8 cellular contexts compared by ENCODE assay signal in the genomic region with DNA sequence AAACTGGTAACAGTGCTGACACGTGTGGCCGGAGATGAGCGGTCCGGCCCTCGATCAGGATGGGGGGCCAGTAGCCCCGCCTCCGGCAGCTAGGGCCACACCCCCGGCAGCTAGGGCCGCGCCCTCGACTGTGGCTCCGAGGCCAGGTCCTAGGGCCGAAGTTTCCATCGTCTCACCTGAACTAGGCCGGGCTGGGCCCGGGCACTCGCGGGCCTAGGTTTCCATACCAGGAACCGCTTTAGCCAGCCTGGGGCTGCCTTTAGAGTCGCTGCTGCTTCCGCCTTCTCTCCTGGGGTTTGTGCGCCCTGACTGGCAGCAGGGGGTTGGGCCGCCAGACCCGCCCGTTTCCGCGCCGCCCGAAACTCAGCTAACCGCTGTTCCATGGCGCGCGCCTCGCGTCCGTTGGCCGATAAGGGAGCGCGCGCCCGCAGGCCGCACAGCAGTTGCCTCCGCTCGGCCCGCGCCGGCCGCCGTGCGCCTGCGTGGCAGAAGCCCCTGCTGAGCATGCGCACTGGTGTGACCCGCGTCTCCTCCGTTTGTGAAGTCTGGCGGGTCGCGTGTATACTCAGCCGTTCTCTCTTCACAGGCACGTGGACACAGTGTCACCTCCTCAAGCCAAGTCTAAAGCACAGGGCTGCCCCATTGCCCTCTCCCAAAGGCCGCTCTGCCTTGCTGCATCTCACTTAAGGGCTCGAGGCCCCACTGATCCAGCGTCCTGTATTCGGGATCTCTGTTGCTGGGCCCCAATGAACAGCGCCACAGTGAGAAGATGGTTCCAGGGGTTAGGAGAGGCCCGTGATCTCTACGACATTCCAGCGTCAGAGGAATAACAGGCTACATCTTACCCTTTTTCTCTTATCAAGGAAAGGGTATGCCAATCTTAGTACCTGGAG. TPM values are rescaled to one million over a fixed set of nuclear protein-coding genes. Genes with fewer than 3 reads are reported as not detected.
DNase-seq lines count a peak whose midpoint lies in the region; ATAC-seq and TF ChIP-seq lines count a peak whose summit lies in the region.

A gene with protein sequence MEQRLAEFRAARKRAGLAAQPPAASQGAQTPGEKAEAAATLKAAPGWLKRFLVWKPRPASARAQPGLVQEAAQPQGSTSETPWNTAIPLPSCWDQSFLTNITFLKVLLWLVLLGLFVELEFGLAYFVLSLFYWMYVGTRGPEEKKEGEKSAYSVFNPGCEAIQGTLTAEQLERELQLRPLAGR (minus strand): TSS at position 480 of the 893 bp plus-strand sequence. CDS start 97 bp downstream, at position 383.

- H3K4me3 Mint-ChIP-seq in activated T-helper 2 cell treated with anti-CD3 and anti-CD28 coated beads, Interferon-gamma antibody, Interleukin-2, Interleukin-4, amounts not matched to agents 10 μg/mL and 5 μg/mL and 100 μg/mL, durations not matched to agents 14 hours and 24 hours and 36 hours (ENCODE audit: low read depth) = peak within 1 kb of the TSS; percentile 93
- peak within 1 kb of the TSS; percentile 92 to 99 (median 97) for H3K4me3 Mint-ChIP-seq in naive thymus-derived CD8-positive, alpha-beta T cell
- H3K4me3 Mint-ChIP-seq in stimulated activated naive B cell treated with anti-CD40 and anti-IgM and Interleukin-4, amounts not matched to agents 10 μg/mL and 1 μg/mL and 100 μg/mL, for 72 hours = peak within 1 kb of the TSS; percentile 91 to 97

- H3K36me3 Mint-ChIP-seq in activated T-helper 2 cell treated with anti-CD3 and anti-CD28 coated beads, Interferon-gamma antibody, Interleukin-2, Interleukin-4, amounts not matched to agents 10 μg/mL and 5 μg/mL and 100 μg/mL, durations not matched to agents 14 hours and 24 hours and 36 hours (ENCODE audit: low read depth) = peaks cover 19% of the 10 kb centered on the region
- peaks cover 0 to 5% (median 4%) of the 10 kb centered on the region in 3 donors for H3K36me3 Mint-ChIP-seq in naive thymus-derived CD8-positive, alpha-beta T cell
- H3K36me3 Mint-ChIP-seq in stimulated activated naive B cell treated with anti-CD40 and anti-IgM and Interleukin-4, amounts not matched to agents 10 μg/mL and 1 μg/mL and 100 μg/mL, for 72 hours = peaks cover 11 to 12% of the 10 kb centered on the region in 2 donors

- POLR2A ChIA-PET in RWPE1 (lab: Yijun Ruan, JAX; ENCODE audit: low non-redundant PET) = no interaction called here
- POLR2A ChIA-PET in naive thymus-derived CD8-positive, alpha-beta T cell (lab: Charles Lee) = no interaction called here

- H3K27ac ChIP-seq in RWPE1 = peak within 1 kb of the TSS; percentile 93

- H3K4me3 ChIP-seq in fibroblast of mammary gland (ENCODE audit: control insufficient read depth, low read depth, low read length) = peak within 1 kb of the TSS; percentile 76

- ATAC-seq in naive thymus-derived CD8-positive, alpha-beta T cell = peak; percentile 78 to 87
- peak; percentile 86 to 88 for ATAC-seq in stimulated activated naive B cell treated with anti-CD40 and anti-IgM and Interleukin-4, amounts not matched to agents 10 μg/mL and 1 μg/mL and 100 μg/mL, for 72 hours (replicated peaks)

- DNase-seq in EH (ENCODE audit: low read depth) (peak; percentile 93), GOT3 (lab: John Stamatoyannopoulos, UW) (peak; percentile 81), LHCN-M2 (ENCODE audit: low read depth) (peak; percentile 88), RWPE1 (ENCODE audit: low spot score) (peak; percentile 92), fibroblast of mammary gland (ENCODE audit: low read depth) (peak; percentile 84)
- peak; percentile 93 for DNase-seq in activated T-helper 2 cell treated with anti-CD3 and anti-CD28 coated beads, Interferon-gamma antibody, Interleukin-2, Interleukin-4, amounts not matched to agents 10 μg/mL and 5 μg/mL and 100 μg/mL, durations not matched to agents 14 hours and 24 hours and 36 hours (ENCODE audit: low spot score)
- DNase-seq in naive thymus-derived CD8-positive, alpha-beta T cell = peak; percentile 84 to 95 (median 90)
- DNase-seq in stimulated activated naive B cell treated with anti-CD40 and anti-IgM and Interleukin-4, amounts not matched to agents 10 μg/mL and 1 μg/mL and 100 μg/mL, for 72 hours = peak; percentile 94

- H3K9me3 Mint-ChIP-seq in activated T-helper 2 cell treated with anti-CD3 and anti-CD28 coated beads, Interferon-gamma antibody, Interleukin-2, Interleukin-4, amounts not matched to agents 10 μg/mL and 5 μg/mL and 100 μg/mL, durations not matched to agents 14 hours and 24 hours and 36 hours = no peaks in the 10 kb centered on the region
- no peaks in the 10 kb centered on the region for H3K9me3 Mint-ChIP-seq in naive thymus-derived CD8-positive, alpha-beta T cell
- no peaks in the 10 kb centered on the region for H3K9me3 Mint-ChIP-seq in stimulated activated naive B cell treated with anti-CD40 and anti-IgM and Interleukin-4, amounts not matched to agents 10 μg/mL and 1 μg/mL and 100 μg/mL, for 72 hours

- intact Hi-C loops in activated T-helper 2 cell treated with anti-CD3 and anti-CD28 coated beads, Interferon-gamma antibody, Interleukin-2, Interleukin-4, amounts not matched to agents 10 μg/mL and 5 μg/mL and 100 μg/mL, durations not matched to agents 14 hours and 24 hours and 36 hours (cut with micrococcal nuclease) = loop anchor here (1.0 to 10.0 kb wide), 7 partner anchors 38 to 1960 kb away; partner anchors contain the start of genes DNAH8, KCNK5, NFYA and OARD1

- H3K27ac Mint-ChIP-seq in activated T-helper 2 cell treated with anti-CD3 and anti-CD28 coated beads, Interferon-gamma antibody, Interleukin-2, Interleukin-4, amounts not matched to agents 10 μg/mL and 5 μg/mL and 100 μg/mL, durations not matched to agents 14 hours and 24 hours and 36 hours = peak within 1 kb of the TSS; percentile 99
- peak within 1 kb of the TSS; percentile 94 to 99 (median 98) for H3K27ac Mint-ChIP-seq in naive thymus-derived CD8-positive, alpha-beta T cell
- H3K27ac Mint-ChIP-seq in stimulated activated naive B cell treated with anti-CD40 and anti-IgM and Interleukin-4, amounts not matched to agents 10 μg/mL and 1 μg/mL and 100 μg/mL, for 72 hours = peak within 1 kb of the TSS; percentile 96

- CTCF ChIA-PET in RWPE1 (lab: Yijun Ruan, JAX) = interaction anchor here (0.5 kb wide), 2 partner anchors 8 to 48 kb away, joined by 3 to 4 read pairs; no protein-coding TSS in a partner anchor

- TF ChIP-seq CTCF in RWPE1 (conservative IDR thresholded peaks at IDR 0.05; ENCODE audit: low read depth) (no peak), fibroblast of mammary gland (conservative IDR thresholded peaks at IDR 0.05; ENCODE audit: control insufficient read depth, insufficient read depth, low read depth, low read length) (no peak)

- no peaks in the 10 kb centered on the region for H3K27me3 Mint-ChIP-seq in activated T-helper 2 cell treated with anti-CD3 and anti-CD28 coated beads, Interferon-gamma antibody, Interleukin-2, Interleukin-4, amounts not matched to agents 10 μg/mL and 5 μg/mL and 100 μg/mL, durations not matched to agents 14 hours and 24 hours and 36 hours (ENCODE audit: low read depth)
- no peaks in the 10 kb centered on the region for H3K27me3 Mint-ChIP-seq in naive thymus-derived CD8-positive, alpha-beta T cell
- H3K27me3 Mint-ChIP-seq in stimulated activated naive B cell treated with anti-CD40 and anti-IgM and Interleukin-4, amounts not matched to agents 10 μg/mL and 1 μg/mL and 100 μg/mL, for 72 hours = no peaks in the 10 kb centered on the region

- peaks cover 57% of the 10 kb centered on the region for H3K4me1 Mint-ChIP-seq in activated T-helper 2 cell treated with anti-CD3 and anti-CD28 coated beads, Interferon-gamma antibody, Interleukin-2, Interleukin-4, amounts not matched to agents 10 μg/mL and 5 μg/mL and 100 μg/mL, durations not matched to agents 14 hours and 24 hours and 36 hours (ENCODE audit: low read depth)
- H3K4me1 Mint-ChIP-seq in naive thymus-derived CD8-positive, alpha-beta T cell = peaks cover 30 to 56% (median 50%) of the 10 kb centered on the region in 4 donors
- peaks cover 14 to 50% of the 10 kb centered on the region in 2 donors for H3K4me1 Mint-ChIP-seq in stimulated activated naive B cell treated with anti-CD40 and anti-IgM and Interleukin-4, amounts not matched to agents 10 μg/mL and 1 μg/mL and 100 μg/mL, for 72 hours

RNA-seq across cellular contexts. Expression of the gene that starts here (rescaled TPM):
- 13.9 and 15.8 TPM in 2 replicates for total RNA-seq in LHCN-M2 (2014; rRNA removed)
- polyA plus RNA-seq in LHCN-M2 (2012) = 8.0 TPM
- 16.9 and 17.1 TPM in 2 replicates for total RNA-seq in activated T-helper 2 cell treated with anti-CD3 and anti-CD28 coated beads, Interferon-gamma antibody, Interleukin-2, Interleukin-4, amounts not matched to agents 10 μg/mL and 5 μg/mL and 100 μg/mL, durations not matched to agents 14 hours and 24 hours and 36 hours
- 10 to 100 TPM; 20.2 to 22.8 TPM for total RNA-seq in naive thymus-derived CD8-positive, alpha-beta T cell
- 10 to 100 TPM; 17.5 to 20.3 (median 18.1) TPM for polyA plus RNA-seq in naive thymus-derived CD8-positive, alpha-beta T cell

Comparison
In these comparisons a context has a peak if more than half of its experiments do, and no peak if none do; other contexts are left out.
1. Peak in every context shown above with its lines: DNase-seq, ATAC-seq, H3K4me3 ChIP-seq and H3K27ac ChIP-seq.